Comparison of ENCODE assay signal across 8 cellular contexts in genomic region chr11:86152006-86152862, GRCh38.
A peak's percentile ranks its signal among the peaks of the same experiment; 100 is the strongest.
DNase-seq lines count a peak whose midpoint lies in the region; ATAC-seq and TF ChIP-seq lines count a peak whose summit lies in the region.

No MANE protein-coding gene starts in this region.

- POLR2A ChIA-PET in CD8-positive, alpha-beta T cell (lab: Charles Lee): interaction anchor here (0.7 to 1.1 kb wide), 2 partner anchors 10 to 70 kb away, joined by 3 to 4 read pairs; no protein-coding TSS in a partner anchor

- H3K9me3 ChIP-seq in CD8-positive, alpha-beta T cell (ENCODE audit: low read length): no peaks in the 10 kb centered on the region

- H3K36me3 Mint-ChIP-seq in Calu3 (ENCODE audit: insufficient read depth, unreplicated experiment): no peaks in the 10 kb centered on the region
- no peaks in the 10 kb centered on the region for H3K36me3 Mint-ChIP-seq in CD8-positive, alpha-beta T cell

- H3K4me3 ChIP-seq in CD8-positive, alpha-beta T cell (ENCODE audit: low read depth, low read length): no peak overlapping the region

- H3K27ac Mint-ChIP-seq in Calu3 (ENCODE audit: unreplicated experiment): peak overlapping the region; percentile 94
- H3K27ac Mint-ChIP-seq in CD8-positive, alpha-beta T cell: no peak overlapping the region

- no peaks in the 10 kb centered on the region for H3K9me3 Mint-ChIP-seq in Calu3 (ENCODE audit: low read depth, unreplicated experiment)
- H3K9me3 Mint-ChIP-seq in CD8-positive, alpha-beta T cell: no peaks in the 10 kb centered on the region

- BruUV-seq in Calu3 (replicated peaks; lab: Mats Ljungman, UMichigan): no TSS peak

- peak overlapping the region; percentile 23 for H3K4me3 Mint-ChIP-seq in Calu3 (ENCODE audit: low read depth, unreplicated experiment)
- no peak overlapping the region for H3K4me3 Mint-ChIP-seq in CD8-positive, alpha-beta T cell

- CTCF ChIA-PET in Calu3 (lab: Charles Lee): interaction anchor here (0.7 to 1.1 kb wide), 4 partner anchors 22 to 83 kb away, joined by 3 to 4 read pairs (median 3); no protein-coding TSS in a partner anchor
- CTCF ChIA-PET in CD8-positive, alpha-beta T cell (lab: Charles Lee): interaction anchor here (0.8 to 1.3 kb wide), 3 partner anchors 8 to 42 kb away, joined by 3 read pairs; no protein-coding TSS in a partner anchor

- intact Hi-C loops in Calu3 (cut with micrococcal nuclease; ENCODE audit: unreplicated experiment): loop anchor here (1.0 to 5.0 kb wide), 4 partner anchors 21 to 85 kb away; partner anchors contain the start of gene PICALM
- intact Hi-C loops in CD8-positive, alpha-beta T cell (cut with DNase I, micrococcal nuclease): no loop called here

- H3K4me1 ChIP-seq in CD8-positive, alpha-beta T cell (ENCODE audit: insufficient read depth, low read length): peaks cover 14% of the 10 kb centered on the region

- H3K27me3 Mint-ChIP-seq in Calu3 (ENCODE audit: unreplicated experiment): no peaks in the 10 kb centered on the region
- no peaks in the 10 kb centered on the region for H3K27me3 Mint-ChIP-seq in CD8-positive, alpha-beta T cell (ENCODE audit: low read depth)

- H3K27me3 ChIP-seq in CD8-positive, alpha-beta T cell (ENCODE audit: insufficient read depth, low read length): no peaks in the 10 kb centered on the region

- TF ChIP-seq CTCF in Calu3 (IDR thresholded peaks at IDR 0.05; ENCODE audit: unreplicated experiment): no peak
- TF ChIP-seq CTCF in CD8-positive, alpha-beta T cell (IDR thresholded peaks at IDR 0.05): no peak

- peak; percentile 58 for DNase-seq in Calu3
- DNase-seq in caudate nucleus (lab: John Stamatoyannopoulos, UW): peak in 55 of 61 donors; percentile 23 to 86 (median 65)
- DNase-seq in nucleus accumbens (lab: John Stamatoyannopoulos, UW): peak in 52 of 56 donors; percentile 30 to 89 (median 70)
- DNase-seq in SHP77 (lab: John Stamatoyannopoulos, UW): no peak
- DNase-seq in ureter (ENCODE audit: low spot score): no peak
- no peak for DNase-seq in CD8-positive, alpha-beta T cell

- no peaks in the 10 kb centered on the region for H3K36me3 ChIP-seq in CD8-positive, alpha-beta T cell (ENCODE audit: insufficient read depth, low read length)

- peaks cover 50% of the 10 kb centered on the region for H3K4me1 Mint-ChIP-seq in Calu3 (ENCODE audit: low read depth, unreplicated experiment)
- peaks cover 18% of the 10 kb centered on the region for H3K4me1 Mint-ChIP-seq in CD8-positive, alpha-beta T cell (ENCODE audit: low read depth)

- peak overlapping the region; percentile 98 for H3K27ac ChIP-seq in caudate nucleus (ENCODE audit: low read depth, low read length)
- H3K27ac ChIP-seq in CD8-positive, alpha-beta T cell (ENCODE audit: low read depth, low read length): no peak overlapping the region

- peak; percentile 20 for ATAC-seq in HG02852 (IDR thresholded peaks at IDR 0.05; ENCODE audit: unreplicated experiment)
- no peak for ATAC-seq in GM19324 (IDR thresholded peaks at IDR 0.05; ENCODE audit: low FRiP score, unreplicated experiment)
- no peak for ATAC-seq in CD8-positive, alpha-beta T cell

Comparison
In these comparisons a context has a peak if more than half of its experiments do, and no peak if none do; other contexts are left out.
1. DNase-seq: peak in Calu3 (single experiment), caudate nucleus (55 of 61) and nucleus accumbens (52 of 56); none in SHP77 (0 of 2), ureter (single experiment) and CD8-positive, alpha-beta T cell (0 of 7).